Comparison of ENCODE assay signal across 9 cellular contexts in the genomic region with DNA sequence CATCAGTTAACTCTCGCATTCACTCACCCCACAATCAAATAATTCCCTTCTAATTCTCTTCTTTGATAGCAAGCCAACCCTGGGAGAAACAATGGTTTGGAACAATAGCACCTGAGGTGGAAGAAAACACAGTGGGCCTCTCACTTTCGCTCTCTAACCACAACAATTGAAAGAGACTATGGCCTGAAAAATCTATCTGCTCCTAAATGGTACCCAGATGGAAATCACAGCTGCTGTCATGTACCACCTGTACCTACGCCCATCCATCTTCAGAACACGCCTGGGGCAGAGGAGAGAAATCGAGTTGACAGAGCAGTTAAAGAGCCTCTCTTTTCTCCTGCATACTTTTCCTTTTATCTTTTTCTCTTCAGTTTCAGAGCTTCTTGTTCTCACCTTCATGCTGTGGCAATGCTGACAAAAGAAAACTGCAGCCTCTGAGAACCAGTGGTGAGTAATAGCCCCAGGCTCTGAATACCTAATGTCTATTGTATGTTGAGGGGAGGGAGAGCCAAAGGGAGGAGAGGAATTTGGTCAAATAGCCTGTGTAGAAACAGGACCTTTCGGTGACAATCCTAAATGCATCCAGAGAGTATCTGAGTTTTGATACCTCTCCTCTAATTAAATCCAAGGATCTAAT. TPM values are rescaled to one million over a fixed set of nuclear protein-coding genes. Genes with fewer than 3 reads are reported as not detected.
A peak's percentile ranks its signal among the peaks of the same experiment; 100 is the strongest.
DNase-seq lines count a peak whose midpoint lies in the region; ATAC-seq and TF ChIP-seq lines count a peak whose summit lies in the region.
"Had no signal": no experiment of that assay in that cellular context is flagged by ENCODE, and none has a peak within 500 bp of the region (broad histone marks: within the 10 kb centered on the region; RNA-seq: fewer than 3 reads in every experiment).

No MANE protein-coding gene starts in this region.

- peak overlapping the region; percentile 25 for H3K27ac ChIP-seq in caudate nucleus (ENCODE audit: low read depth, low read length)

- H3K4me3 Mint-ChIP-seq in mesothelial cell of epicardium: no peak overlapping the region
- H3K4me3 Mint-ChIP-seq: T-cell had no signal

- no peaks in the 10 kb centered on the region for H3K9me3 Mint-ChIP-seq in mesothelial cell of epicardium
- H3K9me3 Mint-ChIP-seq: T-cell had no signal

- ATAC-seq in left cardiac atrium (no peak), left ventricle myocardium superior (no peak)
- ATAC-seq: T-cell had no signal

- intact Hi-C loops in left cardiac atrium (cut with DNase I): no loop called here
- intact Hi-C loops in cardiac septum (cut with DNase I): no loop called here
- intact Hi-C loops in left ventricle myocardium superior (cut with micrococcal nuclease): no loop called here

- H3K27ac Mint-ChIP-seq in mesothelial cell of epicardium: peak overlapping the region; percentile 94
- H3K27ac Mint-ChIP-seq: T-cell had no signal

- no peaks in the 10 kb centered on the region for H3K27me3 Mint-ChIP-seq in mesothelial cell of epicardium (ENCODE audit: low read depth)

- no peak overlapping the region for H3K4me3 ChIP-seq in MG63

- H3K9me3 ChIP-seq in MG63: no peaks in the 10 kb centered on the region

- H3K36me3 ChIP-seq in MG63: no peaks in the 10 kb centered on the region

- TF ChIP-seq CTCF in mesothelial cell of epicardium (IDR thresholded peaks at IDR 0.05; ENCODE audit: unreplicated experiment): no peak

- no peaks in the 10 kb centered on the region for H3K27me3 ChIP-seq in MG63

- peaks cover 29% of the 10 kb centered on the region for H3K4me1 Mint-ChIP-seq in mesothelial cell of epicardium
- H3K4me1 Mint-ChIP-seq: T-cell had no signal

- DNase-seq in COR-L47 (lab: John Stamatoyannopoulos, UW) (peak; percentile 42), MG63 (peak; percentile 43), caudate nucleus (lab: John Stamatoyannopoulos, UW) (no peak), mesothelial cell of epicardium (ENCODE audit: low spot score in 2 of 2, unreplicated experiment in 2 of 2) (no peak), left cardiac atrium (no peak), cardiac septum (ENCODE audit: low spot score) (no peak), left ventricle myocardium superior (no peak), dermis blood vessel endothelial cell (no peak)
- DNase-seq: T-cell had no signal

- H3K36me3 Mint-ChIP-seq in mesothelial cell of epicardium: no peaks in the 10 kb centered on the region
- H3K36me3 Mint-ChIP-seq: T-cell had no signal

RNA-seq across cellular contexts. Expression of a gene that starts 57.8 kb away (rescaled TPM):
- total RNA-seq in MG63 (2014; rRNA removed; shearing (Covaris generic); ENCODE audit: low replicate concordance): not detected in 2 replicates
- total RNA-seq in mesothelial cell of epicardium (0.20 to 0.33 TPM (median 0.20 TPM) in 3 replicates), left cardiac atrium (under 1 TPM in 1 of 2 donors, not detected in 1; 0.18 TPM), cardiac septum (0.35 TPM), left ventricle myocardium superior (1.2 TPM), dermis blood vessel endothelial cell (0.14 and 0.17 TPM in 2 replicates)

Comparison
In these comparisons a context has a peak if more than half of its experiments do, and no peak if none do; other contexts are left out.
1. DNase-seq: peak in COR-L47 (single experiment) and MG63 (single experiment); none in caudate nucleus (0 of 61), mesothelial cell of epicardium (0 of 2), left cardiac atrium (single experiment), cardiac septum (single experiment), left ventricle myocardium superior (single experiment) and dermis blood vessel endothelial cell (single experiment).